Comparison of ENCODE assay signal across 1 cellular context in genomic region chr6:4021133-4021861, GRCh38.
TF ChIP-seq lines count a peak whose summit lies in the region.

No MANE protein-coding gene starts in this region.

TF ChIP-seq in HepG2, 621 proteins besides CTCF, POLR2A, EP300 and RAD21 (continued from another document and continues in another):
- TF ChIP-seq TFDP1 (CRISPR knock-in tag; IDR thresholded peaks at IDR 0.05; ENCODE audit: borderline replicate concordance) (peak; percentile 63), ZSCAN21 (CRISPR knock-in tag; IDR thresholded peaks at IDR 0.05; ENCODE audit: borderline replicate concordance) (peak; percentile 51; the same call in 1 of the 2 replicates), SIX4 (CRISPR knock-in tag; IDR thresholded peaks at IDR 0.05) (peak; percentile 73; the same call in 1 of the 2 replicates), ZFP36L2 (CRISPR knock-in tag; IDR thresholded peaks at IDR 0.05) (no peak), NR2F6 (IDR thresholded peaks at IDR 0.05) (no peak), NR2F6 (CRISPR knock-in tag; IDR thresholded peaks at IDR 0.05) (peak; percentile 76; the same call in 1 of the 2 replicates), HOXA5 (CRISPR knock-in tag; IDR thresholded peaks at IDR 0.05) (no peak), SMAD9 (CRISPR knock-in tag; IDR thresholded peaks at IDR 0.05) (no peak), NKX3-1 (CRISPR knock-in tag; IDR thresholded peaks at IDR 0.05) (no peak), DZIP1 (CRISPR knock-in tag; IDR thresholded peaks at IDR 0.05) (0 out of 2 replicates have a peak, but pooled peaks have one; percentile 66), PRDM15 (CRISPR knock-in tag; IDR thresholded peaks at IDR 0.05) (0 out of 2 replicates have a peak, but pooled peaks have one; percentile 33), MTA1 (CRISPR knock-in tag; IDR thresholded peaks at IDR 0.05; ENCODE audit: borderline replicate concordance) (peak; percentile 90; the same call in 1 of the 2 replicates), BRD4 (CRISPR knock-in tag; IDR thresholded peaks at IDR 0.05) (peak; percentile 79; the same call in 1 of the 2 replicates), HNRNPK (IDR thresholded peaks at IDR 0.05; ENCODE audit: low read depth, low read length, poor library complexity, severe bottlenecking) (peak; percentile 73), ZSCAN25 (CRISPR knock-in tag; IDR thresholded peaks at IDR 0.05) (no peak; the same call in none of the 2 replicates), ZNF672 (CRISPR knock-in tag; IDR thresholded peaks at IDR 0.05) (peak; percentile 30; the same call in 1 of the 2 replicates), MXI1 (IDR thresholded peaks at IDR 0.05; ENCODE audit: borderline replicate concordance, low read depth, low read length) (peak; percentile 92; the same call in 2 of the 3 replicates), JUN (CRISPR knock-in tag; IDR thresholded peaks at IDR 0.05) (0 out of 2 replicates have a peak, but pooled peaks have one; percentile 35), ZNF772 (CRISPR knock-in tag; IDR thresholded peaks at IDR 0.05) (peak; percentile 61; the same call in 1 of the 2 replicates), ZFP90 (CRISPR knock-in tag; IDR thresholded peaks at IDR 0.05; ENCODE audit: borderline replicate concordance) (peak; percentile 93), ZNF572 (CRISPR knock-in tag; IDR thresholded peaks at IDR 0.05) (peak; percentile 76; the same call in 1 of the 2 replicates), TBX2 (CRISPR knock-in tag; IDR thresholded peaks at IDR 0.05; ENCODE audit: borderline replicate concordance) (peak; percentile 73; the same call in 1 of the 2 replicates), KAT2B (IDR thresholded peaks at IDR 0.05; ENCODE audit: borderline replicate concordance, low read depth, low read length) (no peak), CREM (IDR thresholded peaks at IDR 0.05) (peak; percentile 94), CREM (CRISPR knock-in tag; IDR thresholded peaks at IDR 0.05) (no peak), GLMP (CRISPR knock-in tag; IDR thresholded peaks at IDR 0.05; ENCODE audit: borderline replicate concordance) (no peak), ZMYM4 (CRISPR knock-in tag; IDR thresholded peaks at IDR 0.05) (peak; percentile 94), FOXO4 (CRISPR knock-in tag; conservative IDR thresholded peaks at IDR 0.05) (no peak), ZNF256 (CRISPR knock-in tag; conservative IDR thresholded peaks at IDR 0.05) (peak; percentile 88), RORA (CRISPR knock-in tag; IDR thresholded peaks at IDR 0.05) (no peak), ZNF3 (CRISPR knock-in tag; IDR thresholded peaks at IDR 0.05) (no peak), ELK4 (CRISPR knock-in tag; IDR thresholded peaks at IDR 0.05; ENCODE audit: borderline replicate concordance) (0 out of 2 replicates have a peak, but pooled peaks have one; percentile 66), TCF12 (IDR thresholded peaks at IDR 0.05) (no peak), TCF12 (CRISPR knock-in tag; IDR thresholded peaks at IDR 0.05) (peak; percentile 75; the same call in 1 of the 2 replicates), PAX8 (CRISPR knock-in tag; IDR thresholded peaks at IDR 0.05; ENCODE audit: borderline replicate concordance) (0 out of 2 replicates have a peak, but pooled peaks have one; percentile 55), CEBPG (CRISPR knock-in tag; IDR thresholded peaks at IDR 0.05) (peak; percentile 26; the same call in 1 of the 2 replicates), ZNF253 (CRISPR knock-in tag; IDR thresholded peaks at IDR 0.05; ENCODE audit: borderline replicate concordance) (peak; percentile 77; the same call in 1 of the 2 replicates), ETV5 (CRISPR knock-in tag; IDR thresholded peaks at IDR 0.05; ENCODE audit: borderline replicate concordance) (peak; percentile 87), ZNF556 (CRISPR knock-in tag; IDR thresholded peaks at IDR 0.05; ENCODE audit: borderline replicate concordance) (peak; percentile 68; the same call in 1 of the 2 replicates), ZNF598 (CRISPR knock-in tag; IDR thresholded peaks at IDR 0.05; ENCODE audit: borderline replicate concordance) (peak; percentile 91; the same call in 1 of the 2 replicates), TCF7 (IDR thresholded peaks at IDR 0.05; ENCODE audit: low read depth) (0 out of 2 replicates have a peak, but pooled peaks have one; percentile 28), ZNF616 (CRISPR knock-in tag; IDR thresholded peaks at IDR 0.05; ENCODE audit: low read depth) (0 out of 2 replicates have a peak, but pooled peaks have one; percentile 15), ASH2L (IDR thresholded peaks at IDR 0.05; ENCODE audit: insufficient read length, low read depth, low read length) (peak; percentile 89)
- TF ChIP-seq, protein P1, sequence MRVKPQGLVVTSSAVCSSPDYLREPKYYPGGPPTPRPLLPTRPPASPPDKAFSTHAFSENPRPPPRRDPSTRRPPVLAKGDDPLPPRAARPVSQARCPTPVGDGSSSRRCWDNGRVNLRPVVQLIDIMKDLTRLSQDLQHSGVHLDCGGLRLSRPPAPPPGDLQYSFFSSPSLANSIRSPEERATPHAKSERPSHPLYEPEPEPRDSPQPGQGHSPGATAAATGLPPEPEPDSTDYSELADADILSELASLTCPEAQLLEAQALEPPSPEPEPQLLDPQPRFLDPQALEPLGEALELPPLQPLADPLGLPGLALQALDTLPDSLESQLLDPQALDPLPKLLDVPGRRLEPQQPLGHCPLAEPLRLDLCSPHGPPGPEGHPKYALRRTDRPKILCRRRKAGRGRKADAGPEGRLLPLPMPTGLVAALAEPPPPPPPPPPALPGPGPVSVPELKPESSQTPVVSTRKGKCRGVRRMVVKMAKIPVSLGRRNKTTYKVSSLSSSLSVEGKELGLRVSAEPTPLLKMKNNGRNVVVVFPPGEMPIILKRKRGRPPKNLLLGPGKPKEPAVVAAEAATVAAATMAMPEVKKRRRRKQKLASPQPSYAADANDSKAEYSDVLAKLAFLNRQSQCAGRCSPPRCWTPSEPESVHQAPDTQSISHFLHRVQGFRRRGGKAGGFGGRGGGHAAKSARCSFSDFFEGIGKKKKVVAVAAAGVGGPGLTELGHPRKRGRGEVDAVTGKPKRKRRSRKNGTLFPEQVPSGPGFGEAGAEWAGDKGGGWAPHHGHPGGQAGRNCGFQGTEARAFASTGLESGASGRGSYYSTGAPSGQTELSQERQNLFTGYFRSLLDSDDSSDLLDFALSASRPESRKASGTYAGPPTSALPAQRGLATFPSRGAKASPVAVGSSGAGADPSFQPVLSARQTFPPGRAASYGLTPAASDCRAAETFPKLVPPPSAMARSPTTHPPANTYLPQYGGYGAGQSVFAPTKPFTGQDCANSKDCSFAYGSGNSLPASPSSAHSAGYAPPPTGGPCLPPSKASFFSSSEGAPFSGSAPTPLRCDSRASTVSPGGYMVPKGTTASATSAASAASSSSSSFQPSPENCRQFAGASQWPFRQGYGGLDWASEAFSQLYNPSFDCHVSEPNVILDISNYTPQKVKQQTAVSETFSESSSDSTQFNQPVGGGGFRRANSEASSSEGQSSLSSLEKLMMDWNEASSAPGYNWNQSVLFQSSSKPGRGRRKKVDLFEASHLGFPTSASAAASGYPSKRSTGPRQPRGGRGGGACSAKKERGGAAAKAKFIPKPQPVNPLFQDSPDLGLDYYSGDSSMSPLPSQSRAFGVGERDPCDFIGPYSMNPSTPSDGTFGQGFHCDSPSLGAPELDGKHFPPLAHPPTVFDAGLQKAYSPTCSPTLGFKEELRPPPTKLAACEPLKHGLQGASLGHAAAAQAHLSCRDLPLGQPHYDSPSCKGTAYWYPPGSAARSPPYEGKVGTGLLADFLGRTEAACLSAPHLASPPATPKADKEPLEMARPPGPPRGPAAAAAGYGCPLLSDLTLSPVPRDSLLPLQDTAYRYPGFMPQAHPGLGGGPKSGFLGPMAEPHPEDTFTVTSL (CRISPR knock-in tag; IDR thresholded peaks at IDR 0.05; ENCODE audit: borderline replicate concordance): 0 out of 2 replicates have a peak, but pooled peaks have one; percentile 4
- TF ChIP-seq, protein P2, sequence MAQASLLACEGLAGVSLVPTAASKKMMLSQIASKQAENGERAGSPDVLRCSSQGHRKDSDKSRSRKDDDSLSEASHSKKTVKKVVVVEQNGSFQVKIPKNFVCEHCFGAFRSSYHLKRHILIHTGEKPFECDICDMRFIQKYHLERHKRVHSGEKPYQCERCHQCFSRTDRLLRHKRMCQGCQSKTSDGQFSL (CRISPR knock-in tag; IDR thresholded peaks at IDR 0.05): no peak
- TF ChIP-seq, protein P3, sequence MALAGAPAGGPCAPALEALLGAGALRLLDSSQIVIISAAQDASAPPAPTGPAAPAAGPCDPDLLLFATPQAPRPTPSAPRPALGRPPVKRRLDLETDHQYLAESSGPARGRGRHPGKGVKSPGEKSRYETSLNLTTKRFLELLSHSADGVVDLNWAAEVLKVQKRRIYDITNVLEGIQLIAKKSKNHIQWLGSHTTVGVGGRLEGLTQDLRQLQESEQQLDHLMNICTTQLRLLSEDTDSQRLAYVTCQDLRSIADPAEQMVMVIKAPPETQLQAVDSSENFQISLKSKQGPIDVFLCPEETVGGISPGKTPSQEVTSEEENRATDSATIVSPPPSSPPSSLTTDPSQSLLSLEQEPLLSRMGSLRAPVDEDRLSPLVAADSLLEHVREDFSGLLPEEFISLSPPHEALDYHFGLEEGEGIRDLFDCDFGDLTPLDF (CRISPR knock-in tag; IDR thresholded peaks at IDR 0.05): peak; percentile 82
